Comparison of ENCODE assay signal across 9 cellular contexts in genomic region chr14:24094839-24095195, GRCh38. TPM values are rescaled to one million over a fixed set of nuclear protein-coding genes. Genes with fewer than 3 reads are reported as not detected.
DNase-seq lines count a peak whose midpoint lies in the region; ATAC-seq, FAIRE-seq and TF ChIP-seq lines count a peak whose summit lies in the region.
"Had no signal": no experiment of that assay in that cellular context is flagged by ENCODE, and none has a peak within 500 bp of the region (broad histone marks: within the 10 kb centered on the region; RNA-seq: fewer than 3 reads in every experiment).

No MANE protein-coding gene starts in this region.

- peaks cover 6% of the 10 kb centered on the region for H3K4me1 ChIP-seq in right cardiac atrium (ENCODE audit: control insufficient read depth, insufficient read depth, low read length)
- peaks cover 9% of the 10 kb centered on the region for H3K4me1 ChIP-seq in smooth muscle cell (ENCODE audit: low read depth)

- ATAC-seq in right cardiac atrium = peak in 1 of 2 donors; percentile 2

- H3K27me3 Mint-ChIP-seq in activated T-helper 1 cell treated with anti-CD3 and anti-CD28 coated beads, Interleukin-12 subunit alpha, Interleukin-12 subunit beta, Interleukin-2, Interleukin-4 antibody, amounts not matched to agents 30 ng/mL and 10 ng/mL and 1 ng/mL, durations not matched to agents 14 hours and 24 hours and 36 hours (ENCODE audit: insufficient read depth) = no peaks in the 10 kb centered on the region

- H3K27me3 ChIP-seq in right cardiac atrium (ENCODE audit: control insufficient read depth, insufficient read depth) (no peaks in the 10 kb centered on the region), smooth muscle cell (ENCODE audit: low read depth) (no peaks in the 10 kb centered on the region)

- FAIRE-seq in GM12892 (lab: Jason Lieb, UNC) = no peak
- FAIRE-seq: endometrium had no signal

- intact Hi-C loops in activated T-helper 1 cell treated with anti-CD3 and anti-CD28 coated beads, Interleukin-12 subunit alpha, Interleukin-12 subunit beta, Interleukin-2, Interleukin-4 antibody, amounts not matched to agents 30 ng/mL and 10 ng/mL and 1 ng/mL, durations not matched to agents 14 hours and 24 hours and 36 hours (cut with micrococcal nuclease) = loop anchor here (1.0 to 5.0 kb wide), 11 partner anchors 14 to 108 kb away; partner anchors contain the start of genes DCAF11, DHRS4L2, IRF9 and NRL
- intact Hi-C loops in right cardiac atrium (cut with DNase I) = loop anchor here in 3 of 4 donors (5.0 to 10.0 kb wide), 3 partner anchors 38 to 110 kb away; partner anchors contain the start of gene DHRS4L2 (in 2 of the 3)

- H3K27ac ChIP-seq in right cardiac atrium (ENCODE audit: low read length) (peak overlapping the region; percentile 83), smooth muscle cell (ENCODE audit: low read depth) (peak overlapping the region; percentile 73)

- WGBS in right cardiac atrium = 22% methylated on average over 13 of the region's 13 CpGs
- WGBS in smooth muscle cell (ENCODE audit: low lambda C conversion rate) = 5% methylated on average over 13 of the region's 13 CpGs

- no peaks in the 10 kb centered on the region for H3K9me3 Mint-ChIP-seq in activated T-helper 1 cell treated with anti-CD3 and anti-CD28 coated beads, Interleukin-12 subunit alpha, Interleukin-12 subunit beta, Interleukin-2, Interleukin-4 antibody, amounts not matched to agents 30 ng/mL and 10 ng/mL and 1 ng/mL, durations not matched to agents 14 hours and 24 hours and 36 hours

- H2AFZ ChIP-seq in smooth muscle cell (ENCODE audit: low read depth) = peak overlapping the region; percentile 42

- H4K20me1 ChIP-seq in smooth muscle cell (ENCODE audit: low read depth) = no peaks in the 10 kb centered on the region

- peak overlapping the region; percentile 100 for H3K4me3 Mint-ChIP-seq in activated T-helper 1 cell treated with anti-CD3 and anti-CD28 coated beads, Interleukin-12 subunit alpha, Interleukin-12 subunit beta, Interleukin-2, Interleukin-4 antibody, amounts not matched to agents 30 ng/mL and 10 ng/mL and 1 ng/mL, durations not matched to agents 14 hours and 24 hours and 36 hours

- H3F3A ChIP-seq in smooth muscle cell (ENCODE audit: low read depth) = no peaks in the 10 kb centered on the region

- peaks cover 36% of the 10 kb centered on the region for H3K4me1 Mint-ChIP-seq in activated T-helper 1 cell treated with anti-CD3 and anti-CD28 coated beads, Interleukin-12 subunit alpha, Interleukin-12 subunit beta, Interleukin-2, Interleukin-4 antibody, amounts not matched to agents 30 ng/mL and 10 ng/mL and 1 ng/mL, durations not matched to agents 14 hours and 24 hours and 36 hours (ENCODE audit: low read depth)

- no peak for TF ChIP-seq POLR2A in GM12892 (IDR thresholded peaks at IDR 0.05; ENCODE audit: low read depth, low read length)

- peak overlapping the region; percentile 92 for H3K4me2 ChIP-seq in smooth muscle cell

- peaks cover 23% of the 10 kb centered on the region for H3K36me3 Mint-ChIP-seq in activated T-helper 1 cell treated with anti-CD3 and anti-CD28 coated beads, Interleukin-12 subunit alpha, Interleukin-12 subunit beta, Interleukin-2, Interleukin-4 antibody, amounts not matched to agents 30 ng/mL and 10 ng/mL and 1 ng/mL, durations not matched to agents 14 hours and 24 hours and 36 hours (ENCODE audit: low read depth)

- H3K9ac ChIP-seq in smooth muscle cell (ENCODE audit: low read depth) = peak overlapping the region; percentile 75

- TF ChIP-seq CTCF in smooth muscle cell (IDR thresholded peaks at IDR 0.05; ENCODE audit: borderline replicate concordance, insufficient read depth, poor library complexity, severe bottlenecking) = no peak

- H3K79me2 ChIP-seq in smooth muscle cell (ENCODE audit: low read depth) = peaks cover 15% of the 10 kb centered on the region

- H3K4me3 ChIP-seq in right cardiac atrium (ENCODE audit: low read length) (peak overlapping the region; percentile 65), smooth muscle cell (peak overlapping the region; percentile 91)

- H3K9me3 ChIP-seq in right cardiac atrium (ENCODE audit: control insufficient read depth, low read length) (no peaks in the 10 kb centered on the region), smooth muscle cell (replicated peaks; ENCODE audit: low read depth) (no peaks in the 10 kb centered on the region)

- no peaks in the 10 kb centered on the region for H3K36me3 ChIP-seq in smooth muscle cell (ENCODE audit: low read depth)

- peak overlapping the region; percentile 97 for H3K27ac Mint-ChIP-seq in activated T-helper 1 cell treated with anti-CD3 and anti-CD28 coated beads, Interleukin-12 subunit alpha, Interleukin-12 subunit beta, Interleukin-2, Interleukin-4 antibody, amounts not matched to agents 30 ng/mL and 10 ng/mL and 1 ng/mL, durations not matched to agents 14 hours and 24 hours and 36 hours

- peak; percentile 14 for DNase-seq in stimulated activated CD4-positive, alpha-beta T cell treated with anti-CD3 and anti-CD28 coated beads, Interleukin-15, amount 100 ng/mL, for 24 hours
- no peak for DNase-seq in stimulated activated CD4-positive, alpha-beta T cell treated with anti-CD3 and anti-CD28 coated beads, Interleukin-2, amount 100 ng/mL, for 24 hours
- no peak for DNase-seq in activated T-helper 1 cell treated with anti-CD3 and anti-CD28 coated beads, Interleukin-12 subunit alpha, Interleukin-12 subunit beta, Interleukin-2, Interleukin-4 antibody, amounts not matched to agents 30 ng/mL and 10 ng/mL and 1 ng/mL, durations not matched to agents 14 hours and 24 hours and 36 hours (ENCODE audit: low spot score)
- DNase-seq in right cardiac atrium (no peak), smooth muscle cell (lab: John Stamatoyannopoulos, UW; ENCODE audit: unreplicated experiment) (no peak), NCI-H2081 treated with DMSO at 0.1 percent for 48 hours (lab: John Stamatoyannopoulos, UW) (no peak), GM12892 (ENCODE audit: insufficient read length) (no peak)
- DNase-seq in effector CD8-positive, alpha-beta T cell (lab: John Stamatoyannopoulos, UW) = no peak

RNA-seq across cellular contexts. Expression of gene PCK2, which starts 0.7 kb away (rescaled TPM):
- total RNA-seq in activated T-helper 1 cell treated with anti-CD3 and anti-CD28 coated beads, Interleukin-12 subunit alpha, Interleukin-12 subunit beta, Interleukin-2, Interleukin-4 antibody, amounts not matched to agents 30 ng/mL and 10 ng/mL and 1 ng/mL, durations not matched to agents 14 hours and 24 hours and 36 hours = 55.0 and 62.8 TPM in 2 replicates
- total RNA-seq in right cardiac atrium (10 to 100 TPM in 1 of 4 donors, 1 to 10 TPM in 3; 4.0 to 11.0 (median 5.3) TPM), smooth muscle cell (21.5 and 25.6 TPM in 2 replicates)
- polyA plus RNA-seq in right cardiac atrium (3.5 TPM), smooth muscle cell (40.4 and 46.1 TPM in 2 replicates)
- polyA plus RNA-seq in GM12892 (2012; ENCODE audit: missing spikeins) = 33.9 TPM

RNA-seq across cellular contexts. Expression of gene DCAF11, which starts 19.8 kb away (rescaled TPM):
- total RNA-seq in activated T-helper 1 cell treated with anti-CD3 and anti-CD28 coated beads, Interleukin-12 subunit alpha, Interleukin-12 subunit beta, Interleukin-2, Interleukin-4 antibody, amounts not matched to agents 30 ng/mL and 10 ng/mL and 1 ng/mL, durations not matched to agents 14 hours and 24 hours and 36 hours = 69.9 and 71.6 TPM in 2 replicates
- 10 to 100 TPM; 50.6 to 70.7 (median 62.6) TPM for total RNA-seq in right cardiac atrium
- 33.1 TPM for polyA plus RNA-seq in right cardiac atrium
- total RNA-seq in smooth muscle cell = 43.6 and 46.1 TPM in 2 replicates
- 31.8 and 39.3 TPM in 2 replicates for polyA plus RNA-seq in smooth muscle cell
- 41.5 TPM for polyA plus RNA-seq in GM12892 (2012; ENCODE audit: missing spikeins)

RNA-seq across cellular contexts. Expression of gene NRL, which starts 19.9 kb away (rescaled TPM):
- total RNA-seq in activated T-helper 1 cell treated with anti-CD3 and anti-CD28 coated beads, Interleukin-12 subunit alpha, Interleukin-12 subunit beta, Interleukin-2, Interleukin-4 antibody, amounts not matched to agents 30 ng/mL and 10 ng/mL and 1 ng/mL, durations not matched to agents 14 hours and 24 hours and 36 hours = 2.1 and 2.7 TPM in 2 replicates
- 1 to 10 TPM in 3 of 4 donors, under 1 TPM in 1; 0.79 to 2.9 (median 2.4) TPM for total RNA-seq in right cardiac atrium
- polyA plus RNA-seq in right cardiac atrium = 2.6 TPM
- 0.18 and 1.9 TPM in 2 replicates for total RNA-seq in smooth muscle cell
- polyA plus RNA-seq in smooth muscle cell = 1.3 and 2.6 TPM in 2 replicates
- polyA plus RNA-seq in GM12892 (2012; ENCODE audit: missing spikeins) = 0.45 TPM

RNA-seq across cellular contexts. Expression of gene CPNE6, which starts 23.5 kb away (rescaled TPM):
- not detected in 2 replicates for total RNA-seq in activated T-helper 1 cell treated with anti-CD3 and anti-CD28 coated beads, Interleukin-12 subunit alpha, Interleukin-12 subunit beta, Interleukin-2, Interleukin-4 antibody, amounts not matched to agents 30 ng/mL and 10 ng/mL and 1 ng/mL, durations not matched to agents 14 hours and 24 hours and 36 hours
- total RNA-seq in right cardiac atrium = under 1 TPM in 1 of 4 donors, not detected in 3; 0.14 TPM
- polyA plus RNA-seq in right cardiac atrium = 0.16 TPM
- total RNA-seq in smooth muscle cell = not detected in 2 replicates
- not detected in 2 replicates for polyA plus RNA-seq in smooth muscle cell
- not detected for polyA plus RNA-seq in GM12892 (2012; ENCODE audit: missing spikeins)

RNA-seq across cellular contexts. Expression of gene FITM1, which starts 35.6 kb away (rescaled TPM):
- 0.26 TPM in 1 of 2 replicates, not detected in the other for total RNA-seq in activated T-helper 1 cell treated with anti-CD3 and anti-CD28 coated beads, Interleukin-12 subunit alpha, Interleukin-12 subunit beta, Interleukin-2, Interleukin-4 antibody, amounts not matched to agents 30 ng/mL and 10 ng/mL and 1 ng/mL, durations not matched to agents 14 hours and 24 hours and 36 hours
- total RNA-seq in right cardiac atrium (100 to 1,000 TPM in 3 of 4 donors, 10 to 100 TPM in 1; 87.4 to 178 (median 134) TPM), smooth muscle cell (2.7 TPM in 1 of 2 replicates, not detected in the other)
- polyA plus RNA-seq in right cardiac atrium (224 TPM), smooth muscle cell (0.31 and 1.1 TPM in 2 replicates)
- polyA plus RNA-seq in GM12892 (2012; ENCODE audit: missing spikeins) = not detected
